ENCODE assay signal across 1 cellular context in genomic region chr3:132822266-132822665, GRCh38.
TF ChIP-seq lines count a peak whose summit lies in the region.

No MANE protein-coding gene starts in this region.

TF ChIP-seq in WTC11, 78 proteins besides CTCF, POLR2A, EP300 and RAD21 (continued from another document):
- TF ChIP-seq USF2 (CRISPR knock-in tag; IDR thresholded peaks at IDR 0.05) (no peak), HMGA2 (CRISPR knock-in tag; IDR thresholded peaks at IDR 0.05) (no peak), IRF2 (CRISPR knock-in tag; IDR thresholded peaks at IDR 0.05; ENCODE audit: borderline replicate concordance, low read depth) (no peak), SMAD4 (CRISPR knock-in tag; IDR thresholded peaks at IDR 0.05) (no peak), ZNF232 (CRISPR knock-in tag; IDR thresholded peaks at IDR 0.05) (no peak)
